Comparison of ENCODE assay signal across 24 cellular contexts in genomic region chrX:39682778-39683177, GRCh38.
DNase-seq lines count a peak whose midpoint lies in the region; ATAC-seq lines count a peak whose summit lies in the region.
"Had no signal": no experiment of that assay in that cellular context is flagged by ENCODE, and none has a peak within 500 bp of the region (broad histone marks: within the 10 kb centered on the region; RNA-seq: fewer than 3 reads in every experiment).

No MANE protein-coding gene starts in this region.

- CTCF ChIA-PET in activated CD8-positive, alpha-beta memory T cell treated with anti-CD3 and anti-CD28 coated beads, Interleukin-2, amount 10 ng/mL, durations not matched to agents 7 days and 5 days (lab: Charles Lee), result no interaction called here

- peaks cover 9% of the 10 kb centered on the region for H3K27me3 Mint-ChIP-seq in activated CD8-positive, alpha-beta memory T cell treated with anti-CD3 and anti-CD28 coated beads, Interleukin-2, amount 10 ng/mL, durations not matched to agents 7 days and 5 days

- no peaks in the 10 kb centered on the region for H3K4me1 Mint-ChIP-seq in activated CD8-positive, alpha-beta memory T cell treated with anti-CD3 and anti-CD28 coated beads, Interleukin-2, amount 10 ng/mL, durations not matched to agents 7 days and 5 days
- H3K4me1 Mint-ChIP-seq: activated CD4-positive, alpha-beta T cell treated with anti-CD3 and anti-CD28 coated beads, Interleukin-2, amount 10 ng/mL, durations not matched to agents 7 days and 5 days; central memory CD8-positive, alpha-beta T cell; T-helper 17 cell had no signal

- H3K36me3 Mint-ChIP-seq in activated CD8-positive, alpha-beta memory T cell treated with anti-CD3 and anti-CD28 coated beads, Interleukin-2, amount 10 ng/mL, durations not matched to agents 7 days and 5 days, result no peaks in the 10 kb centered on the region
- H3K36me3 Mint-ChIP-seq: natural killer cell treated with Interleukin-12 subunit alpha and Interleukin-12 subunit beta and Interleukin-15 and Interleukin-18, amount 100 ng/mL, for 72 hours had no signal

- no peak for ATAC-seq in activated CD8-positive, alpha-beta memory T cell treated with anti-CD3 and anti-CD28 coated beads, Interleukin-2, amount 10 ng/mL, durations not matched to agents 7 days and 5 days
- no peak for ATAC-seq in HG03432 (IDR thresholded peaks at IDR 0.05; ENCODE audit: unreplicated experiment)
- ATAC-seq: natural killer cell treated with Interleukin-12 subunit alpha and Interleukin-12 subunit beta and Interleukin-15 and Interleukin-18, amount 100 ng/mL, for 72 hours; Panc1; T-helper 17 cell had no signal

- no peak overlapping the region for H3K27ac Mint-ChIP-seq in activated CD8-positive, alpha-beta memory T cell treated with anti-CD3 and anti-CD28 coated beads, Interleukin-2, amount 10 ng/mL, durations not matched to agents 7 days and 5 days
- H3K27ac Mint-ChIP-seq: activated CD4-positive, alpha-beta T cell treated with anti-CD3 and anti-CD28 coated beads, Interleukin-2, amount 10 ng/mL, durations not matched to agents 7 days and 5 days; activated T-helper 2 cell treated with anti-CD3 and anti-CD28 coated beads, Interferon-gamma antibody, Interleukin-2, Interleukin-4, amounts not matched to agents 10 μg/mL and 5 μg/mL and 100 μg/mL, durations not matched to agents 14 hours and 24 hours and 36 hours; natural killer cell treated with Interleukin-12 subunit alpha and Interleukin-12 subunit beta and Interleukin-15 and Interleukin-18, amount 100 ng/mL, for 72 hours; T-helper 17 cell had no signal

- no peak overlapping the region for H3K4me3 Mint-ChIP-seq in activated CD8-positive, alpha-beta memory T cell treated with anti-CD3 and anti-CD28 coated beads, Interleukin-2, amount 10 ng/mL, durations not matched to agents 7 days and 5 days
- H3K4me3 Mint-ChIP-seq: activated CD4-positive, alpha-beta T cell treated with anti-CD3 and anti-CD28 coated beads, Interleukin-2, amount 10 ng/mL, durations not matched to agents 7 days and 5 days; central memory CD8-positive, alpha-beta T cell; natural killer cell treated with Interleukin-12 subunit alpha and Interleukin-12 subunit beta and Interleukin-15 and Interleukin-18, amount 100 ng/mL, for 72 hours; T-helper 17 cell had no signal

- no peaks in the 10 kb centered on the region for H3K9me3 Mint-ChIP-seq in activated CD8-positive, alpha-beta memory T cell treated with anti-CD3 and anti-CD28 coated beads, Interleukin-2, amount 10 ng/mL, durations not matched to agents 7 days and 5 days (ENCODE audit: low read depth)
- H3K9me3 Mint-ChIP-seq: activated CD4-positive, alpha-beta T cell treated with anti-CD3 and anti-CD28 coated beads, Interleukin-2, amount 10 ng/mL, durations not matched to agents 7 days and 5 days; activated T-helper 2 cell treated with anti-CD3 and anti-CD28 coated beads, Interferon-gamma antibody, Interleukin-2, Interleukin-4, amounts not matched to agents 10 μg/mL and 5 μg/mL and 100 μg/mL, durations not matched to agents 14 hours and 24 hours and 36 hours; central memory CD8-positive, alpha-beta T cell; natural killer cell treated with Interleukin-12 subunit alpha and Interleukin-12 subunit beta and Interleukin-15 and Interleukin-18, amount 100 ng/mL, for 72 hours had no signal

- peak; percentile 25 for DNase-seq in NCI-H82 (lab: John Stamatoyannopoulos, UW)
- no peak for DNase-seq in NCI-H82 treated with DMSO at 0.1 percent for 48 hours (lab: John Stamatoyannopoulos, UW; ENCODE audit: unreplicated experiment)
- peak; percentile 12 for DNase-seq in HT1080 (ENCODE audit: low read depth)
- DNase-seq in RKO (ENCODE audit: low spot score), result peak; percentile 13
- peak; percentile 19 for DNase-seq in iPS-NIHi11 (ENCODE audit: low spot score)
- no peak for DNase-seq in activated CD8-positive, alpha-beta memory T cell treated with anti-CD3 and anti-CD28 coated beads, Interleukin-2, amount 10 ng/mL, durations not matched to agents 7 days and 5 days
- no peak for DNase-seq in pons (ENCODE audit: low spot score)
- DNase-seq: activated CD4-positive, alpha-beta T cell treated with anti-CD3 and anti-CD28 coated beads, Interleukin-2, amount 10 ng/mL, durations not matched to agents 7 days and 5 days; DND-41; kidney; NCI-H2107; NCI-H510A; right lobe of liver; SJCRH30; stimulated activated CD4-positive, alpha-beta T cell treated with anti-CD3 and anti-CD28 coated beads, Interleukin-12 subunit alpha, Interleukin-12 subunit beta, amount 100 ng/mL, for 4 hours; stimulated activated CD4-positive, alpha-beta T cell treated with anti-CD3 and anti-CD28 coated beads, Interleukin-4, amount 100 ng/mL, for 24 hours; stimulated activated naive CD4-positive, alpha-beta T cell; T-helper 17 cell; uterus had no signal

Comparison
In these comparisons a context has a peak if more than half of its experiments do, and no peak if none do; other contexts are left out.
1. DNase-seq: peak in NCI-H82 (single experiment), HT1080 (single experiment), RKO (single experiment) and iPS-NIHi11 (single experiment); none in NCI-H82 treated with DMSO at 0.1 percent for 48 hours (single experiment), activated CD8-positive, alpha-beta memory T cell treated with anti-CD3 and anti-CD28 coated beads, Interleukin-2, amount 10 ng/mL, durations not matched to agents 7 days and 5 days (single experiment) and pons (single experiment).